ENCODE assay signal across 13 cellular contexts in genomic region chr13:22137361-22138050, GRCh38.
DNase-seq lines count a peak whose midpoint lies in the region; ATAC-seq and TF ChIP-seq lines count a peak whose summit lies in the region.
"Had no signal": no experiment of that assay in that cellular context is flagged by ENCODE, and none has a peak within 500 bp of the region (broad histone marks: within the 10 kb centered on the region; RNA-seq: fewer than 3 reads in every experiment).

No MANE protein-coding gene starts in this region.

- H3K27me3 ChIP-seq in CD4-positive, alpha-beta T cell (ENCODE audit: control insufficient read depth, insufficient read depth, low read length), result no peaks in the 10 kb centered on the region
- peaks cover 0 to 4% of the 10 kb centered on the region in 2 experiments for H3K27me3 ChIP-seq in mesenchymal stem cell (ENCODE audit: control insufficient read depth in 1 of 2, insufficient read depth in 1 of 2, low read length in 2 of 2)

- H3K79me1 ChIP-seq in mesenchymal stem cell (replicated peaks; ENCODE audit: low read length, poor library complexity, severe bottlenecking), result peaks cover 8% of the 10 kb centered on the region

- H2AK5ac ChIP-seq in mesenchymal stem cell (ENCODE audit: low read length, severe bottlenecking), result no peak overlapping the region

- H3K4me2 ChIP-seq in mesenchymal stem cell (ENCODE audit: low read length, poor library complexity, severe bottlenecking), result no peak overlapping the region
- H3K4me2 ChIP-seq: KMS-11 had no signal

- no peaks in the 10 kb centered on the region for H3K4me1 ChIP-seq in mesenchymal stem cell (ENCODE audit: control insufficient read depth, insufficient read depth, low read depth, low read length)
- H3K4me1 ChIP-seq: HAP-1 had no signal

- CTCF ChIA-PET in CD4-positive, alpha-beta T cell (lab: Charles Lee), result no interaction called here
- CTCF ChIA-PET in activated B cell treated with CpG ODN at 0.5 μM for 24 hours (lab: Charles Lee), result no interaction called here

- POLR2A ChIA-PET in CD4-positive, alpha-beta T cell (lab: Charles Lee), result interaction anchor here (0.7 kb wide), 1 partner anchor 11 kb away, joined by 3 read pairs; no protein-coding TSS in a partner anchor
- POLR2A ChIA-PET in activated B cell treated with CpG ODN at 0.5 μM for 24 hours (lab: Charles Lee), result no interaction called here

- peak; percentile 24 for ATAC-seq in CD4-positive, alpha-beta T cell (ENCODE audit: poor library complexity)
- ATAC-seq in GM18867 (IDR thresholded peaks at IDR 0.05; ENCODE audit: unreplicated experiment) (peak; percentile 53), activated B cell treated with CpG ODN at 0.5 μM for 24 hours (ENCODE audit: low read depth) (no peak)
- ATAC-seq: CD8-positive, alpha-beta T cell had no signal

- H4K91ac ChIP-seq in mesenchymal stem cell (ENCODE audit: low read length), result no peak overlapping the region

- H3K9me3 ChIP-seq in CD4-positive, alpha-beta T cell (ENCODE audit: control insufficient read depth, low read length), result no peaks in the 10 kb centered on the region
- no peaks in the 10 kb centered on the region for H3K9me3 ChIP-seq in mesenchymal stem cell (ENCODE audit: control insufficient read depth, low read length)
- H3K9me3 ChIP-seq: HAP-1 had no signal

- no peak overlapping the region for H3K4me3 ChIP-seq in mesenchymal stem cell (ENCODE audit: insufficient read depth in 1 of 2, low read depth in 1 of 2, low read length in 2 of 2)
- H3K4me3 ChIP-seq: GM23248, HAP-1 had no signal

- H4K8ac ChIP-seq in mesenchymal stem cell (ENCODE audit: low read length), result no peak overlapping the region

- no peak for TF ChIP-seq CTCF in CD4-positive, alpha-beta T cell (IDR thresholded peaks at IDR 0.05)
- TF ChIP-seq CTCF in activated B cell treated with CpG ODN at 0.5 μM for 24 hours (IDR thresholded peaks at IDR 0.05), result no peak

- no peak overlapping the region for H2AFZ ChIP-seq in mesenchymal stem cell (ENCODE audit: low read depth, low read length)
- H2AFZ ChIP-seq: GM23248 had no signal

- no peak overlapping the region for H3K18ac ChIP-seq in mesenchymal stem cell (ENCODE audit: low read depth in 1 of 2, low read length in 2 of 2)

- no peak overlapping the region for H2BK5ac ChIP-seq in mesenchymal stem cell (ENCODE audit: low read depth, low read length, poor library complexity, severe bottlenecking)

- H2BK120ac ChIP-seq in mesenchymal stem cell (ENCODE audit: low read depth, low read length), result no peak overlapping the region

- no peaks in the 10 kb centered on the region for H3K36me3 Mint-ChIP-seq in CD4-positive, alpha-beta T cell (ENCODE audit: low read depth)
- no peaks in the 10 kb centered on the region for H3K36me3 Mint-ChIP-seq in activated B cell treated with CpG ODN at 0.5 μM for 24 hours (ENCODE audit: low read depth)
- H3K36me3 Mint-ChIP-seq: CD14-positive monocyte; CD8-positive, alpha-beta T cell had no signal

- H2BK12ac ChIP-seq in mesenchymal stem cell (ENCODE audit: low read length in 2 of 2), result no peak overlapping the region

- no peak for DNase-seq in CD4-positive, alpha-beta T cell
- DNase-seq in activated B cell treated with CpG ODN at 0.5 μM for 24 hours (no peak), mesenchymal stem cell (no peak), posterior vena cava (ENCODE audit: low spot score) (no peak), C1 segment of cervical spinal cord (lab: John Stamatoyannopoulos, UW) (no peak)
- DNase-seq: ACHN; Calu3; CD8-positive, alpha-beta T cell; GM23248 had no signal

- H3K27me3 Mint-ChIP-seq in CD4-positive, alpha-beta T cell, result no peaks in the 10 kb centered on the region
- H3K27me3 Mint-ChIP-seq in activated B cell treated with CpG ODN at 0.5 μM for 24 hours, result no peaks in the 10 kb centered on the region

- H3K4me3 Mint-ChIP-seq in CD4-positive, alpha-beta T cell, result no peak overlapping the region
- no peak overlapping the region for H3K4me3 Mint-ChIP-seq in activated B cell treated with CpG ODN at 0.5 μM for 24 hours
- H3K4me3 Mint-ChIP-seq: CD14-positive monocyte; CD8-positive, alpha-beta T cell had no signal

- no peaks in the 10 kb centered on the region for H3K9me3 Mint-ChIP-seq in CD4-positive, alpha-beta T cell
- no peaks in the 10 kb centered on the region for H3K9me3 Mint-ChIP-seq in activated B cell treated with CpG ODN at 0.5 μM for 24 hours
- H3K9me3 Mint-ChIP-seq: CD8-positive, alpha-beta T cell had no signal

- peaks cover 9% of the 10 kb centered on the region for H3K4me1 Mint-ChIP-seq in CD4-positive, alpha-beta T cell (ENCODE audit: low read depth)
- peaks cover 15% of the 10 kb centered on the region for H3K4me1 Mint-ChIP-seq in activated B cell treated with CpG ODN at 0.5 μM for 24 hours
- H3K4me1 Mint-ChIP-seq: CD14-positive monocyte had no signal

- H3K4ac ChIP-seq in mesenchymal stem cell (ENCODE audit: low read depth in 1 of 2, low read length in 2 of 2), result no peak overlapping the region

- H2BK15ac ChIP-seq in mesenchymal stem cell (ENCODE audit: low read depth, poor library complexity, severe bottlenecking), result no peak overlapping the region

- intact Hi-C loops in CD4-positive, alpha-beta T cell (cut with DNase I, micrococcal nuclease), result no loop called here
- intact Hi-C loops in activated B cell treated with CpG ODN at 0.5 μM for 24 hours (cut with micrococcal nuclease), result no loop called here
- intact Hi-C loops in posterior vena cava (cut with DNase I), result no loop called here

- H3K27ac ChIP-seq in CD4-positive, alpha-beta T cell (ENCODE audit: low read depth, low read length), result no peak overlapping the region
- no peak overlapping the region for H3K27ac ChIP-seq in mesenchymal stem cell (ENCODE audit: low read length, poor library complexity, severe bottlenecking)
- H3K27ac ChIP-seq: GM23248, KMS-11 had no signal

- no peak overlapping the region for H3K14ac ChIP-seq in mesenchymal stem cell (ENCODE audit: low read length in 2 of 2)

- no peak overlapping the region for H3K27ac Mint-ChIP-seq in CD4-positive, alpha-beta T cell
- H3K27ac Mint-ChIP-seq in activated B cell treated with CpG ODN at 0.5 μM for 24 hours, result peak overlapping the region; percentile 2
- H3K27ac Mint-ChIP-seq: CD8-positive, alpha-beta T cell had no signal

- H3K36me3 ChIP-seq in mesenchymal stem cell (ENCODE audit: control insufficient read depth in 1 of 2, insufficient read depth in 2 of 2, low read depth in 1 of 2, low read length in 2 of 2), result no peaks in the 10 kb centered on the region
- H3K36me3 ChIP-seq: HAP-1 had no signal

- no peak overlapping the region for H3K23ac ChIP-seq in mesenchymal stem cell (ENCODE audit: low read length in 2 of 2)

- H3K9ac ChIP-seq in mesenchymal stem cell (ENCODE audit: low read length), result no peak overlapping the region
- H3K9ac ChIP-seq: GM23248, KMS-11 had no signal

- 67% methylated on average over 2 of the region's 4 CpGs for WGBS in mesenchymal stem cell
